Comparison of ENCODE assay signal across 8 cellular contexts in the genomic region with DNA sequence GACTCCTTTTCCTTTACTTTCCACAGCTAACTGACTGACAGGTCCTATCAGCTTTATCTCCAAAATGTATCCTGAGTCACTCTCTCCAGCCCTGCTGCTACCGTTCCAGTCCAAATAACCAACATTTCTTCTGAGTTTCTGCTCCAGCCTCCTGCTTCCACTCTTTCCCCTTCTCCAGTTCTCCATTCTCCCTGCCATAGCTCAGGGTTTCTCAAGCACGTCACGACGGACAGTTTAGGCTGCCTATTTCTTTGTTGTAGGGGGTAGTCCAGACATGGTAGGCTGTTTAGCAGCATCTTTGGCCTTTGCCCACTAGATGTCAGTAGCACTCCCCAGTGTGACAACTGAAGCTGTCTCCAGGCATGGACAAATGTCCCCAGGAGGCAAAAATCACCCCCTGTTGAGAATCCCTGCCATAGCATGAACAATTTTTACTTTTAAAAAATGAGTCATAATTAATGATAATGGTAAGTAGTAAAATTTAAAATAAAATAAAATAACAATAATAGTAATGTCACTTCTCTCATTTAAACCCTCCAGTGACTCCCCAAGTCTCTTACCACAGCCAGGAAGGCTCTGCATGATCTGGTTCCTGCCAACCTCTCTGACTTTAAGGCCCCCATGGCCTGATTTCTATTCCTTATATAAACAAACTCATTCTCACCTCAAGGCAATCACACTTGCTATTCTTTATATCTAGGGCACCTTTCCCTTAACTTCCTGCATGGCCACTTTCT.
DNase-seq lines count a peak whose midpoint lies in the region; ATAC-seq, FAIRE-seq and TF ChIP-seq lines count a peak whose summit lies in the region.

No MANE protein-coding gene starts in this region.

- 4 to 8% (median 6%) methylated on average over 4 of the region's 4 CpGs for WGBS in small intestine, 3 donors

- H3K4me1 ChIP-seq in ascending aorta (peaks cover 0 to 5% of the 10 kb centered on the region in 2 donors), small intestine (ENCODE audit: control insufficient read depth in 2 of 2, insufficient read depth in 1 of 2, low read depth in 1 of 2, low read length in 1 of 2) (peaks cover 3% of the 10 kb centered on the region in 2 donors)

- H3K36me3 ChIP-seq in ascending aorta (no peaks in the 10 kb centered on the region), small intestine (ENCODE audit: control insufficient read depth in 2 of 2, insufficient read depth in 2 of 2, low read length in 2 of 2) (no peaks in the 10 kb centered on the region)

- DNase-seq in A172 (ENCODE audit: low spot score): peak; percentile 71
- peak; percentile 61 for DNase-seq in GM13977 (ENCODE audit: low spot score)
- peak; percentile 15 for DNase-seq in NCI-H1105 (lab: John Stamatoyannopoulos, UW)
- DNase-seq in ascending aorta (ENCODE audit: low spot score in 2 of 2): peak in 1 of 2 donors; percentile 69
- DNase-seq in hippocampal formation (lab: John Stamatoyannopoulos, UW): peak; percentile 46 to 58
- DNase-seq in small intestine: peak; percentile 69

- intact Hi-C loops in ascending aorta (cut with DNase I): loop anchor here (5.0 kb wide), 1 partner anchor 85 kb away; no protein-coding TSS in a partner anchor

- peak; percentile 96 for ATAC-seq in HG02840 (IDR thresholded peaks at IDR 0.05; ENCODE audit: low FRiP score, unreplicated experiment)

- no peak overlapping the region for H3K27ac Mint-ChIP-seq in T-helper 1 cell treated with Interleukin-12 subunit alpha and Interleukin-12 subunit beta and Interleukin-4 antibody, amounts not matched to agents 30 μg/mL and 1 μg/mL, for 36 hours

- in situ Hi-C loops in GM13977 (cut with MboI; ENCODE audit: low pct_unique_long_range_greater_than_20kb, low sequenced_read_pairs, unreplicated experiment): no loop called here

- peaks cover 4% of the 10 kb centered on the region for H3K9me3 Mint-ChIP-seq in T-helper 1 cell treated with Interleukin-12 subunit alpha and Interleukin-12 subunit beta and Interleukin-4 antibody, amounts not matched to agents 30 μg/mL and 1 μg/mL, for 36 hours

- TF ChIP-seq CTCF in GM13977 (IDR thresholded peaks at IDR 0.05; ENCODE audit: extremely low read depth, insufficient read depth, missing control alignments) (peak; percentile 84), ascending aorta (IDR thresholded peaks at IDR 0.05) (peak; percentile 25 to 74 (median 71))

- H3K4me3 ChIP-seq in ascending aorta (no peak overlapping the region), small intestine (ENCODE audit: low read depth in 1 of 2, low read length in 2 of 2) (no peak overlapping the region)

- peak overlapping the region; percentile 3 for H3K4me3 Mint-ChIP-seq in T-helper 1 cell treated with Interleukin-12 subunit alpha and Interleukin-12 subunit beta and Interleukin-4 antibody, amounts not matched to agents 30 μg/mL and 1 μg/mL, for 36 hours

- H3K27ac ChIP-seq in ascending aorta: no peak overlapping the region
- H3K27ac ChIP-seq in small intestine (ENCODE audit: low read depth in 1 of 2, low read length in 1 of 2): no peak overlapping the region

- peaks cover 3% of the 10 kb centered on the region for H3K27me3 Mint-ChIP-seq in T-helper 1 cell treated with Interleukin-12 subunit alpha and Interleukin-12 subunit beta and Interleukin-4 antibody, amounts not matched to agents 30 μg/mL and 1 μg/mL, for 36 hours (ENCODE audit: low read depth)

- no peak for FAIRE-seq in small intestine (lab: Jason Lieb, UNC)

- peaks cover 0 to 8% of the 10 kb centered on the region in 2 donors for H3K9me3 ChIP-seq in ascending aorta
- no peaks in the 10 kb centered on the region for H3K9me3 ChIP-seq in small intestine (ENCODE audit: control insufficient read depth, low read depth)

- no peaks in the 10 kb centered on the region for H3K36me3 Mint-ChIP-seq in T-helper 1 cell treated with Interleukin-12 subunit alpha and Interleukin-12 subunit beta and Interleukin-4 antibody, amounts not matched to agents 30 μg/mL and 1 μg/mL, for 36 hours (ENCODE audit: low read depth)

- peaks cover 2% of the 10 kb centered on the region for H3K4me1 Mint-ChIP-seq in T-helper 1 cell treated with Interleukin-12 subunit alpha and Interleukin-12 subunit beta and Interleukin-4 antibody, amounts not matched to agents 30 μg/mL and 1 μg/mL, for 36 hours (ENCODE audit: low read depth)

- H3K27me3 ChIP-seq in ascending aorta (no peaks in the 10 kb centered on the region), small intestine (ENCODE audit: control insufficient read depth in 2 of 2, insufficient read depth in 2 of 2, low read length in 2 of 2) (no peaks in the 10 kb centered on the region)
